Comparison of ENCODE assay signal across 1 cellular context in the genomic region with DNA sequence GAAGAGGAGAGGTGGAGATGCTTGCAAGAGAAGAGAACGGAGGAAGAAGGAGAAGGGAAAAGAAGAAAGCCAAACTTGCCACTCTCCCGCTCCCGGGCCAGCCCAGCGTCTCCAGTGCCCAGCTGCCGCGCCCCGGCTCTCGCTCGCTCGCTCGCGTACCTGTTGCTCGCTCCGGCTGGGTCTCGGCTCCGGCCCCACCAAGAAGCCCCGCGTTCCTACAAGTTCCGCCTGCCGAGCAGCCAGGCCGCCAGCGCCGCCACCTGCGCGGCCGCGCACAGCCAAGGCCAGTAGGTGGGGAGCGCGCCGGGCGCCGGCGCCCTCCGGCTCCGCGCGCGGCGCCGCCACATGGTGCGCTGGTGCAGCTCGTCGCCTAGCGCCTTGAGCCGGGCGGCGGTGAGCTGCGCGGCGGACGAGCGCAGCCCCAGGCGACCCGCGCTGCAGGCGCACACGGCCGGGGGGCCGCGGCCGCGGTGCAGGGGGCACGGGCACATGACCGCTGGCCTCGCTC.
A peak's percentile ranks its signal among the peaks of the same experiment; 100 is the strongest.
TF ChIP-seq lines count a peak whose summit lies in the region.

No MANE protein-coding gene starts in this region.

TF ChIP-seq in HepG2, 621 proteins besides CTCF, POLR2A, EP300 and RAD21 (continued from another document):
- TF ChIP-seq, protein P1, sequence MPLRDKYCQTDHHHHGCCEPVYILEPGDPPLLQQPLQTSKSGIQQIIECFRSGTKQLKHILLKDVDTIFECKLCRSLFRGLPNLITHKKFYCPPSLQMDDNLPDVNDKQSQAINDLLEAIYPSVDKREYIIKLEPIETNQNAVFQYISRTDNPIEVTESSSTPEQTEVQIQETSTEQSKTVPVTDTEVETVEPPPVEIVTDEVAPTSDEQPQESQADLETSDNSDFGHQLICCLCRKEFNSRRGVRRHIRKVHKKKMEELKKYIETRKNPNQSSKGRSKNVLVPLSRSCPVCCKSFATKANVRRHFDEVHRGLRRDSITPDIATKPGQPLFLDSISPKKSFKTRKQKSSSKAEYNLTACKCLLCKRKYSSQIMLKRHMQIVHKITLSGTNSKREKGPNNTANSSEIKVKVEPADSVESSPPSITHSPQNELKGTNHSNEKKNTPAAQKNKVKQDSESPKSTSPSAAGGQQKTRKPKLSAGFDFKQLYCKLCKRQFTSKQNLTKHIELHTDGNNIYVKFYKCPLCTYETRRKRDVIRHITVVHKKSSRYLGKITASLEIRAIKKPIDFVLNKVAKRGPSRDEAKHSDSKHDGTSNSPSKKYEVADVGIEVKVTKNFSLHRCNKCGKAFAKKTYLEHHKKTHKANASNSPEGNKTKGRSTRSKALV (CRISPR knock-in tag; IDR thresholded peaks at IDR 0.05) = peak; percentile 98
- TF ChIP-seq HHEX (CRISPR knock-in tag; IDR thresholded peaks at IDR 0.05) (no peak), MED8 (CRISPR knock-in tag; IDR thresholded peaks at IDR 0.05; ENCODE audit: insufficient replicate concordance) (no peak), ZNF572 (CRISPR knock-in tag; IDR thresholded peaks at IDR 0.05) (no peak), RFX5 (IDR thresholded peaks at IDR 0.05; ENCODE audit: low read depth, low read length) (no peak), NFE2L2 (IDR thresholded peaks at IDR 0.05; ENCODE audit: low read length) (no peak), ZNF790 (CRISPR knock-in tag; IDR thresholded peaks at IDR 0.05; ENCODE audit: borderline replicate concordance) (no peak), ZFP62 (CRISPR knock-in tag; IDR thresholded peaks at IDR 0.05) (no peak), PITX1 (CRISPR knock-in tag; IDR thresholded peaks at IDR 0.05) (no peak), HNF4G (IDR thresholded peaks at IDR 0.05; ENCODE audit: borderline replicate concordance, low read depth, low read length) (no peak), HNF4G (CRISPR knock-in tag; IDR thresholded peaks at IDR 0.05; ENCODE audit: borderline replicate concordance, low read depth) (no peak), MEIS2 (CRISPR knock-in tag; IDR thresholded peaks at IDR 0.05) (0 out of 2 replicates have a peak, but pooled peaks have one; percentile 30), MAFF (IDR thresholded peaks at IDR 0.05; ENCODE audit: low read depth, low read length) (no peak), ZNF558 (CRISPR knock-in tag; IDR thresholded peaks at IDR 0.05; ENCODE audit: borderline replicate concordance) (no peak), ETV5 (CRISPR knock-in tag; IDR thresholded peaks at IDR 0.05; ENCODE audit: borderline replicate concordance) (no peak), ZNF549 (CRISPR knock-in tag; IDR thresholded peaks at IDR 0.05) (no peak)
- TF ChIP-seq, protein P2, sequence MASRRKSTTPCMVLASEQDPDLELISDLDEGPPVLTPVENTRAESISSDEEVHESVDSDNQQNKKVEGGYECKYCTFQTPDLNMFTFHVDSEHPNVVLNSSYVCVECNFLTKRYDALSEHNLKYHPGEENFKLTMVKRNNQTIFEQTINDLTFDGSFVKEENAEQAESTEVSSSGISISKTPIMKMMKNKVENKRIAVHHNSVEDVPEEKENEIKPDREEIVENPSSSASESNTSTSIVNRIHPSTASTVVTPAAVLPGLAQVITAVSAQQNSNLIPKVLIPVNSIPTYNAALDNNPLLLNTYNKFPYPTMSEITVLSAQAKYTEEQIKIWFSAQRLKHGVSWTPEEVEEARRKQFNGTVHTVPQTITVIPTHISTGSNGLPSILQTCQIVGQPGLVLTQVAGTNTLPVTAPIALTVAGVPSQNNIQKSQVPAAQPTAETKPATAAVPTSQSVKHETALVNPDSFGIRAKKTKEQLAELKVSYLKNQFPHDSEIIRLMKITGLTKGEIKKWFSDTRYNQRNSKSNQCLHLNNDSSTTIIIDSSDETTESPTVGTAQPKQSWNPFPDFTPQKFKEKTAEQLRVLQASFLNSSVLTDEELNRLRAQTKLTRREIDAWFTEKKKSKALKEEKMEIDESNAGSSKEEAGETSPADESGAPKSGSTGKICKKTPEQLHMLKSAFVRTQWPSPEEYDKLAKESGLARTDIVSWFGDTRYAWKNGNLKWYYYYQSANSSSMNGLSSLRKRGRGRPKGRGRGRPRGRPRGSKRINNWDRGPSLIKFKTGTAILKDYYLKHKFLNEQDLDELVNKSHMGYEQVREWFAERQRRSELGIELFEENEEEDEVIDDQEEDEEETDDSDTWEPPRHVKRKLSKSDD (CRISPR knock-in tag; IDR thresholded peaks at IDR 0.05; ENCODE audit: low read depth) = no peak
- TF ChIP-seq, protein P3, sequence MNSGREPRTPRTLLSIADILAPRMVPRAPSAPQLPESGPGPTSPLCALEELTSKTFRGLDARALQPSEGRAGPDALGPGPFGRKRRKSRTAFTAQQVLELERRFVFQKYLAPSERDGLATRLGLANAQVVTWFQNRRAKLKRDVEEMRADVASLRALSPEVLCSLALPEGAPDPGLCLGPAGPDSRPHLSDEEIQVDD (CRISPR knock-in tag; IDR thresholded peaks at IDR 0.05; ENCODE audit: borderline replicate concordance) = no peak
- TF ChIP-seq, protein P4, sequence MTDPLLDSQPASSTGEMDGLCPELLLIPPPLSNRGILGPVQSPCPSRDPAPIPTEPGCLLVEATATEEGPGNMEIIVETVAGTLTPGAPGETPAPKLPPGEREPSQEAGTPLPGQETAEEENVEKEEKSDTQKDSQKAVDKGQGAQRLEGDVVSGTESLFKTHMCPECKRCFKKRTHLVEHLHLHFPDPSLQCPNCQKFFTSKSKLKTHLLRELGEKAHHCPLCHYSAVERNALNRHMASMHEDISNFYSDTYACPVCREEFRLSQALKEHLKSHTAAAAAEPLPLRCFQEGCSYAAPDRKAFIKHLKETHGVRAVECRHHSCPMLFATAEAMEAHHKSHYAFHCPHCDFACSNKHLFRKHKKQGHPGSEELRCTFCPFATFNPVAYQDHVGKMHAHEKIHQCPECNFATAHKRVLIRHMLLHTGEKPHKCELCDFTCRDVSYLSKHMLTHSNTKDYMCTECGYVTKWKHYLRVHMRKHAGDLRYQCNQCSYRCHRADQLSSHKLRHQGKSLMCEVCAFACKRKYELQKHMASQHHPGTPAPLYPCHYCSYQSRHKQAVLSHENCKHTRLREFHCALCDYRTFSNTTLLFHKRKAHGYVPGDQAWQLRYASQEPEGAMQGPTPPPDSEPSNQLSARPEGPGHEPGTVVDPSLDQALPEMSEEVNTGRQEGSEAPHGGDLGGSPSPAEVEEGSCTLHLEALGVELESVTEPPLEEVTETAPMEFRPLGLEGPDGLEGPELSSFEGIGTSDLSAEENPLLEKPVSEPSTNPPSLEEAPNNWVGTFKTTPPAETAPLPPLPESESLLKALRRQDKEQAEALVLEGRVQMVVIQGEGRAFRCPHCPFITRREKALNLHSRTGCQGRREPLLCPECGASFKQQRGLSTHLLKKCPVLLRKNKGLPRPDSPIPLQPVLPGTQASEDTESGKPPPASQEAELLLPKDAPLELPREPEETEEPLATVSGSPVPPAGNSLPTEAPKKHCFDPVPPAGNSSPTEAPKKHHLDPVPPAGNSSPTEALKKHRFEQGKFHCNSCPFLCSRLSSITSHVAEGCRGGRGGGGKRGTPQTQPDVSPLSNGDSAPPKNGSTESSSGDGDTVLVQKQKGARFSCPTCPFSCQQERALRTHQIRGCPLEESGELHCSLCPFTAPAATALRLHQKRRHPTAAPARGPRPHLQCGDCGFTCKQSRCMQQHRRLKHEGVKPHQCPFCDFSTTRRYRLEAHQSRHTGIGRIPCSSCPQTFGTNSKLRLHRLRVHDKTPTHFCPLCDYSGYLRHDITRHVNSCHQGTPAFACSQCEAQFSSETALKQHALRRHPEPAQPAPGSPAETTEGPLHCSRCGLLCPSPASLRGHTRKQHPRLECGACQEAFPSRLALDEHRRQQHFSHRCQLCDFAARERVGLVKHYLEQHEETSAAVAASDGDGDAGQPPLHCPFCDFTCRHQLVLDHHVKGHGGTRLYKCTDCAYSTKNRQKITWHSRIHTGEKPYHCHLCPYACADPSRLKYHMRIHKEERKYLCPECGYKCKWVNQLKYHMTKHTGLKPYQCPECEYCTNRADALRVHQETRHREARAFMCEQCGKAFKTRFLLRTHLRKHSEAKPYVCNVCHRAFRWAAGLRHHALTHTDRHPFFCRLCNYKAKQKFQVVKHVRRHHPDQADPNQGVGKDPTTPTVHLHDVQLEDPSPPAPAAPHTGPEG (CRISPR knock-in tag; IDR thresholded peaks at IDR 0.05) = 0 out of 2 replicates have a peak, but pooled peaks have one; percentile 44
- TF ChIP-seq, protein P5, sequence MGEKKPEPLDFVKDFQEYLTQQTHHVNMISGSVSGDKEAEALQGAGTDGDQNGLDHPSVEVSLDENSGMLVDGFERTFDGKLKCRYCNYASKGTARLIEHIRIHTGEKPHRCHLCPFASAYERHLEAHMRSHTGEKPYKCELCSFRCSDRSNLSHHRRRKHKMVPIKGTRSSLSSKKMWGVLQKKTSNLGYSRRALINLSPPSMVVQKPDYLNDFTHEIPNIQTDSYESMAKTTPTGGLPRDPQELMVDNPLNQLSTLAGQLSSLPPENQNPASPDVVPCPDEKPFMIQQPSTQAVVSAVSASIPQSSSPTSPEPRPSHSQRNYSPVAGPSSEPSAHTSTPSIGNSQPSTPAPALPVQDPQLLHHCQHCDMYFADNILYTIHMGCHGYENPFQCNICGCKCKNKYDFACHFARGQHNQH (CRISPR knock-in tag; IDR thresholded peaks at IDR 0.05) = no peak
- TF ChIP-seq, protein P6, sequence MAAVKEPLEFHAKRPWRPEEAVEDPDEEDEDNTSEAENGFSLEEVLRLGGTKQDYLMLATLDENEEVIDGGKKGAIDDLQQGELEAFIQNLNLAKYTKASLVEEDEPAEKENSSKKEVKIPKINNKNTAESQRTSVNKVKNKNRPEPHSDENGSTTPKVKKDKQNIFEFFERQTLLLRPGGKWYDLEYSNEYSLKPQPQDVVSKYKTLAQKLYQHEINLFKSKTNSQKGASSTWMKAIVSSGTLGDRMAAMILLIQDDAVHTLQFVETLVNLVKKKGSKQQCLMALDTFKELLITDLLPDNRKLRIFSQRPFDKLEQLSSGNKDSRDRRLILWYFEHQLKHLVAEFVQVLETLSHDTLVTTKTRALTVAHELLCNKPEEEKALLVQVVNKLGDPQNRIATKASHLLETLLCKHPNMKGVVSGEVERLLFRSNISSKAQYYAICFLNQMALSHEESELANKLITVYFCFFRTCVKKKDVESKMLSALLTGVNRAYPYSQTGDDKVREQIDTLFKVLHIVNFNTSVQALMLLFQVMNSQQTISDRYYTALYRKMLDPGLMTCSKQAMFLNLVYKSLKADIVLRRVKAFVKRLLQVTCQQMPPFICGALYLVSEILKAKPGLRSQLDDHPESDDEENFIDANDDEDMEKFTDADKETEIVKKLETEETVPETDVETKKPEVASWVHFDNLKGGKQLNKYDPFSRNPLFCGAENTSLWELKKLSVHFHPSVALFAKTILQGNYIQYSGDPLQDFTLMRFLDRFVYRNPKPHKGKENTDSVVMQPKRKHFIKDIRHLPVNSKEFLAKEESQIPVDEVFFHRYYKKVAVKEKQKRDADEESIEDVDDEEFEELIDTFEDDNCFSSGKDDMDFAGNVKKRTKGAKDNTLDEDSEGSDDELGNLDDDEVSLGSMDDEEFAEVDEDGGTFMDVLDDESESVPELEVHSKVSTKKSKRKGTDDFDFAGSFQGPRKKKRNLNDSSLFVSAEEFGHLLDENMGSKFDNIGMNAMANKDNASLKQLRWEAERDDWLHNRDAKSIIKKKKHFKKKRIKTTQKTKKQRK (IDR thresholded peaks at IDR 0.05; ENCODE audit: low read length) = no peak
- TF ChIP-seq, protein P7, sequence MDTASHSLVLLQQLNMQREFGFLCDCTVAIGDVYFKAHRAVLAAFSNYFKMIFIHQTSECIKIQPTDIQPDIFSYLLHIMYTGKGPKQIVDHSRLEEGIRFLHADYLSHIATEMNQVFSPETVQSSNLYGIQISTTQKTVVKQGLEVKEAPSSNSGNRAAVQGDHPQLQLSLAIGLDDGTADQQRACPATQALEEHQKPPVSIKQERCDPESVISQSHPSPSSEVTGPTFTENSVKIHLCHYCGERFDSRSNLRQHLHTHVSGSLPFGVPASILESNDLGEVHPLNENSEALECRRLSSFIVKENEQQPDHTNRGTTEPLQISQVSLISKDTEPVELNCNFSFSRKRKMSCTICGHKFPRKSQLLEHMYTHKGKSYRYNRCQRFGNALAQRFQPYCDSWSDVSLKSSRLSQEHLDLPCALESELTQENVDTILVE (CRISPR knock-in tag; IDR thresholded peaks at IDR 0.05) = no peak
